In the genomic region with DNA sequence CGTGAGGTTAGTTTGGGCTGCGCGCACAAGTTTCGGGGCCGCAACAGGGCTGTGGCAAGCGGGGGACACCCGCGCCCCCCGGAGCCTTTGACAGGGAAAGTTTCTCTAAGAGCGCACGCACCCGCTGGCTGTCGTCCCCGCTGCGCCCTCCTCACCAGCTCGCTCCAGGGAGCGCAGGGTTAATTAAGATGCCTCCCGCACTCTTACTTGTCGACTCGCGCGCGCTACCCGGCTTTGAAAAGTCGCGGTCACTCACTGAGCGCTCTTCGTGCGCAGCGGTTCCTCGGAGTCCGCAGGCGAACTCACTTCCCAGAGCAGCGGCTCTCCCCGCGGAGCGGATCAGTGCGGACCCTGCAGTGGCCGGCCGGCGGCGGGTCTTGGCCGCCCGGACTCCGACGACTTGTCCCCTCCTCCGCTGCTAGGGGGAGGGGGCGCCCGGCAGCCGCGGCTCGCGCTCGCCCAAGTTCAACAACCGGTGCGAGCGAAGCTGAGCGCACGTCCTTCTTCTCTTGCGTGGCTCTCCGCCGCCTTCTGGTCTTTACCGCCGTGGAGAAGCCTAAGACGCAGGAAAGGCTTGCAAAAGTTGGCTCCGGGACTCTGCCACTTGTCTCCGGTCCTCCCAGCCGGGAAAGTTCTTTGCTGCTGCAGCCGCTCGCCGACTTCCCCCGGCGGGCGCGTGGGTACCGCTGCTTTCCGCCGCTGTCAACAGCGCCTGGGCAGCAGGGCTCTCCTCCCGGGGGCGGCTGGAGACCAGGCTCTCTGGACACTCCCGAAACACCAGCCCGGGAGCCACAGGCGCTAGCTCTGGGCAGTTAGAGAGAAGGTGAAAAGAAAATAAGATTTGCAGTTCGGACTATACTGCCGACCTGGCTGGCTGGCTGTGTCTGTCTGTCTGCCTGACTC, we compare ENCODE assay signal across 8 cellular contexts. TPM values are rescaled to one million over a fixed set of nuclear protein-coding genes. Genes with fewer than 3 reads are reported as not detected.
DNase-seq lines count a peak whose midpoint lies in the region; ATAC-seq and TF ChIP-seq lines count a peak whose summit lies in the region.

No MANE protein-coding gene starts in this region.

- ATAC-seq in HG02943 (IDR thresholded peaks at IDR 0.05; ENCODE audit: low read depth, unreplicated experiment) (peak; percentile 6), left cardiac atrium (peak; percentile 4)

- no peak for TF ChIP-seq POLR2A in vagina (IDR thresholded peaks at IDR 0.05)

- H3K79me2 ChIP-seq in OCI-LY1 (ENCODE audit: insufficient read depth, low read length): no peaks in the 10 kb centered on the region

- H3K36me3 ChIP-seq in OCI-LY1 (ENCODE audit: insufficient read depth, low read length) (no peaks in the 10 kb centered on the region; the same call in 1 of the 2 replicates), vagina (peaks cover 0 to 9% of the 10 kb centered on the region in 2 donors)

- peak overlapping the region; percentile 92 for H3K4me3 Mint-ChIP-seq in activated naive CD8-positive, alpha-beta T cell treated with anti-CD3 and anti-CD28 coated beads for 36 hours

- H3K4me2 ChIP-seq in OCI-LY1 (ENCODE audit: low read length): peak overlapping the region; percentile 82

- no peak for TF ChIP-seq CTCF in OCI-LY1 (IDR thresholded peaks at IDR 0.05; ENCODE audit: low read length)
- TF ChIP-seq CTCF in vagina (IDR thresholded peaks at IDR 0.05): no peak

- intact Hi-C loops in left cardiac atrium (cut with DNase I): loop anchor here (1.0 to 10.0 kb wide), 4 partner anchors 34 to 919 kb away; a partner anchor contains a TSS
- intact Hi-C loops in posterior vena cava (cut with DNase I): loop anchor here in 1 of 2 donors (10.0 kb wide), 1 partner anchor 111 kb away; no protein-coding TSS in a partner anchor
- intact Hi-C loops in vagina (cut with DNase I): loop anchor here (2.0 to 10.0 kb wide), 5 partner anchors 119 to 919 kb away; a partner anchor contains a TSS

- DNase-seq in SIG-M5 treated with dmso at 0.1 percent for 504 hours (lab: John Stamatoyannopoulos, UW; ENCODE audit: unreplicated experiment): peak; percentile 61
- no peak for DNase-seq in SIG-M5 (lab: John Stamatoyannopoulos, UW)
- DNase-seq in activated naive CD8-positive, alpha-beta T cell treated with anti-CD3 and anti-CD28 coated beads for 36 hours: peak; percentile 53
- DNase-seq in left cardiac atrium: peak; percentile 65
- peak; percentile 93 for DNase-seq in posterior vena cava (ENCODE audit: low spot score)
- peak in 1 of 2 donors; percentile 90 for DNase-seq in vagina (ENCODE audit: extremely low spot score in 2 of 2)

- H3K9me3 Mint-ChIP-seq in activated naive CD8-positive, alpha-beta T cell treated with anti-CD3 and anti-CD28 coated beads for 36 hours: peaks cover 8% of the 10 kb centered on the region

- no peaks in the 10 kb centered on the region; the same call in 1 of the 2 replicates for H3K27me3 ChIP-seq in OCI-LY1 (ENCODE audit: insufficient read depth, low read length)
- H3K27me3 ChIP-seq in vagina: no peaks in the 10 kb centered on the region

- peaks cover 3% of the 10 kb centered on the region for H3K27me3 Mint-ChIP-seq in activated naive CD8-positive, alpha-beta T cell treated with anti-CD3 and anti-CD28 coated beads for 36 hours

- H3K4me3 ChIP-seq in OCI-LY1 (ENCODE audit: low read depth, low read length, poor library complexity, severe bottlenecking) (peak overlapping the region; percentile 72), vagina (peak overlapping the region; percentile 95 to 98)

- H3K4me1 ChIP-seq in OCI-LY1 (ENCODE audit: insufficient read depth, low read length, severe bottlenecking) (peaks cover 30% of the 10 kb centered on the region), vagina (peaks cover 37% of the 10 kb centered on the region)

- no peaks in the 10 kb centered on the region for H3K9me3 ChIP-seq in OCI-LY1 (ENCODE audit: low read length)
- H3K9me3 ChIP-seq in vagina: no peaks in the 10 kb centered on the region

- H3F3A ChIP-seq in OCI-LY1 (ENCODE audit: insufficient read depth, low read length): no peaks in the 10 kb centered on the region

- H4K20me1 ChIP-seq in OCI-LY1 (ENCODE audit: insufficient read depth, low read length): no peaks in the 10 kb centered on the region

- H3K27ac Mint-ChIP-seq in activated naive CD8-positive, alpha-beta T cell treated with anti-CD3 and anti-CD28 coated beads for 36 hours: peak overlapping the region; percentile 96

- H3K9me2 ChIP-seq in OCI-LY1 (ENCODE audit: low read depth, low read length): no peaks in the 10 kb centered on the region

- H3K36me3 Mint-ChIP-seq in activated naive CD8-positive, alpha-beta T cell treated with anti-CD3 and anti-CD28 coated beads for 36 hours: peaks cover 30% of the 10 kb centered on the region

- peak overlapping the region; percentile 63 for H3K9ac ChIP-seq in OCI-LY1 (ENCODE audit: low read length)

- H3K27ac ChIP-seq in OCI-LY1 (ENCODE audit: low read depth, low read length, poor library complexity, severe bottlenecking) (peak overlapping the region; percentile 14), vagina (peak overlapping the region; percentile 100)

- H3K4me1 Mint-ChIP-seq in activated naive CD8-positive, alpha-beta T cell treated with anti-CD3 and anti-CD28 coated beads for 36 hours: peaks cover 26% of the 10 kb centered on the region

- no peak overlapping the region for H2AFZ ChIP-seq in OCI-LY1 (ENCODE audit: low read length)

RNA-seq across cellular contexts. Expression of a gene that starts 0.5 kb away (rescaled TPM):
- 10 to 100 TPM; 26.1 to 26.3 TPM for total RNA-seq in activated naive CD8-positive, alpha-beta T cell treated with anti-CD3 and anti-CD28 coated beads for 36 hours
- total RNA-seq in left cardiac atrium (10 to 100 TPM; 67.6 to 78.0 TPM), posterior vena cava (100 to 1,000 TPM; 120 to 219 TPM), vagina (275 TPM)
